Comparison of ENCODE assay signal across 8 cellular contexts in the genomic region with DNA sequence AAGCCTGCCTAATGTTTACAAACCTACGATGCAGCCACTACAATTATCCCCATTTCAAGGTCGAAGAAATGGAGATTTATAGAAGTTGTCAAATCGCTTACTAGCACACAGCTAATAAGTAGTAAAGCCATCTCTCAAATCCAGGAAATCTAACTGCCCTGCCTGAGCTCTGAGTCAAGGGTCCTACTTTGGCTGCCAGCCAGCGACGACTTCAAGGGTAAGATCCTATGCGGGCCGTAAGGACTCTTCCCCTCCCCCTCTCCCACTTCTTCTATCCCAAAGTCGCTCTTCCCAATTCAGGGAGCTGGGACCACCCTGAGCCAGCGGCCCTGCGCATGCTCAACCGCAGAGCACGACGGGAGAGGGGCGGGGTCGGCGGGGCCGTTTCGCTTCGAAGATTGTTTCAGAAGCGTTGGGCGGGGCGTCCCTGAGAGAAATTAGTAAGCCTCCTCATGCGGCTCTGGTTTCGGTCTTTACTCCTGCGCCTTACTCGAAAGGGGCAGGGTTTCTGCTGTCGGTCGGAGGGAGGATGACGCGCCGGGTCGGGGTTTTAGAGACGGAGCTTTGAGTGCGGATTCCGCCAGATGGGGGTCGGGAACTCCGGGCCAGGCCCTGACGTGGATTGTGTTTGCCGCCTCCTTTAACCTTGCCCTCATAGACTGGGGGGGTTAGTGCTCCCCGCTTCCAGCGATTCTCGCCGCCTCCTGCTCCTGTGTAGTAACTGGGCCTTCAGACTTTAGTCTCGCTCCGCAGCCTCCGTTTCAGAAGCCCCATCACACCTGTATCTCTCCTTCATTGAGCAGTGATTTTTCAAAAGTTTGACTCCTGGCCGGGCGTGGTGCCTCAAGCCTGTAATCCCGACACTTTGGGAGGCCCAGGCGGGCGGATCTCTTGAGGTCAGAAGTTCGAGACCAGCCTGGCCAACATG. TPM values are rescaled to one million over a fixed set of nuclear protein-coding genes. Genes with fewer than 3 reads are reported as not detected.
A peak's percentile ranks its signal among the peaks of the same experiment; 100 is the strongest.
DNase-seq lines count a peak whose midpoint lies in the region; ATAC-seq and TF ChIP-seq lines count a peak whose summit lies in the region.

ZMYM1 (plus strand) TSS at position 383 of the 928 bp plus-strand sequence. CDS start 14,603 bp downstream, outside the sequence.

- intact Hi-C loops in lower lobe of right lung (cut with DNase I): no loop called here

- peaks cover 20 to 27% (median 22%) of the 10 kb centered on the region in 10 experiments for H3K4me1 ChIP-seq in BLaER1 treated with 17β-estradiol and CSF1 and Interleukin-3, amounts not matched to agents 10 nM and 100 nM
- H3K4me1 ChIP-seq in ectodermal cell (ENCODE audit: control insufficient read depth, insufficient read depth, low read length): no peaks in the 10 kb centered on the region
- H3K4me1 ChIP-seq in lower lobe of right lung: peaks cover 16% of the 10 kb centered on the region

- no peaks in the 10 kb centered on the region for H3K27me3 Mint-ChIP-seq in activated CD4-positive, alpha-beta memory T cell treated with anti-CD3 and anti-CD28 coated beads, Interleukin-2, amount 10 ng/mL, durations not matched to agents 7 days and 5 days

- DNase-seq in NCI-H526 treated with DMSO at 0.1 percent for 48 hours (lab: John Stamatoyannopoulos, UW): peak; percentile 88
- DNase-seq in activated CD4-positive, alpha-beta memory T cell treated with anti-CD3 and anti-CD28 coated beads, Interleukin-2, amount 10 ng/mL, durations not matched to agents 7 days and 5 days: peak; percentile 87
- DNase-seq in lower lobe of right lung: peak; percentile 90
- peak; percentile 41 to 82 (median 54) for DNase-seq in stimulated activated CD4-positive, alpha-beta T cell treated with anti-CD3 and anti-CD28 coated beads, TNF-alpha, amount 100 ng/mL, for 1 hour (ENCODE audit: low read depth in 3 of 3, low spot score in 1 of 3)

- CTCF ChIA-PET in activated CD4-positive, alpha-beta memory T cell treated with anti-CD3 and anti-CD28 coated beads, Interleukin-2, amount 10 ng/mL, durations not matched to agents 7 days and 5 days (lab: Charles Lee): interaction anchor here (0.7 to 2.3 kb wide), 9 partner anchors 10 to 242 kb away, joined by 3 to 8 read pairs (median 3); partner anchors contain the start of gene TMEM35B

- no peaks in the 10 kb centered on the region; a peak in 1 of 22 replicates for H4K20me1 ChIP-seq in BLaER1 treated with 17β-estradiol and CSF1 and Interleukin-3, amounts not matched to agents 10 nM and 100 nM

- H3K4me1 Mint-ChIP-seq in activated CD4-positive, alpha-beta memory T cell treated with anti-CD3 and anti-CD28 coated beads, Interleukin-2, amount 10 ng/mL, durations not matched to agents 7 days and 5 days: peaks cover 41% of the 10 kb centered on the region

- peak within 1 kb of the TSS; percentile 99 for H3K4me3 Mint-ChIP-seq in activated CD4-positive, alpha-beta memory T cell treated with anti-CD3 and anti-CD28 coated beads, Interleukin-2, amount 10 ng/mL, durations not matched to agents 7 days and 5 days

- H3K9me3 ChIP-seq in BLaER1 treated with 17β-estradiol and CSF1 and Interleukin-3, amounts not matched to agents 10 nM and 100 nM (replicated peaks in 1 of 11): peaks cover 28 to 37% (median 31%) of the 10 kb centered on the region in 11 experiments
- H3K9me3 ChIP-seq in ectodermal cell (ENCODE audit: control insufficient read depth, low read length): no peaks in the 10 kb centered on the region
- no peaks in the 10 kb centered on the region for H3K9me3 ChIP-seq in lower lobe of right lung

- H3K27me3 ChIP-seq in BLaER1 treated with 17β-estradiol and CSF1 and Interleukin-3, amounts not matched to agents 10 nM and 100 nM: no peaks in the 10 kb centered on the region
- no peaks in the 10 kb centered on the region for H3K27me3 ChIP-seq in ectodermal cell (ENCODE audit: control insufficient read depth, insufficient read depth, low read length, poor library complexity, severe bottlenecking)
- H3K27me3 ChIP-seq in lower lobe of right lung (ENCODE audit: low read depth): no peaks in the 10 kb centered on the region

- no peak for TF ChIP-seq CTCF in lower lobe of right lung (IDR thresholded peaks at IDR 0.05)

- WGBS in ectodermal cell, 2 experiments: 4% methylated on average over 52 of the region's 52 CpGs

- peak within 1 kb of the TSS; percentile 69 to 92 (median 78) for H3K4me2 ChIP-seq in BLaER1 treated with 17β-estradiol and CSF1 and Interleukin-3, amounts not matched to agents 10 nM and 100 nM

- H3K27ac Mint-ChIP-seq in activated CD4-positive, alpha-beta memory T cell treated with anti-CD3 and anti-CD28 coated beads, Interleukin-2, amount 10 ng/mL, durations not matched to agents 7 days and 5 days: peak within 1 kb of the TSS; percentile 99

- H3K36me3 ChIP-seq in BLaER1 treated with 17β-estradiol and CSF1 and Interleukin-3, amounts not matched to agents 10 nM and 100 nM: peaks cover 0 to 10% (median 8%) of the 10 kb centered on the region in 11 experiments; a peak in 7 of 22 replicates
- H3K36me3 ChIP-seq in ectodermal cell (ENCODE audit: control insufficient read depth, insufficient read depth, low read length): no peaks in the 10 kb centered on the region
- H3K36me3 ChIP-seq in lower lobe of right lung: no peaks in the 10 kb centered on the region

- peak within 1 kb of the TSS; percentile 80 to 92 (median 90) for H3K9ac ChIP-seq in BLaER1 treated with 17β-estradiol and CSF1 and Interleukin-3, amounts not matched to agents 10 nM and 100 nM

- peak; percentile 88 for ATAC-seq in GM19324 (IDR thresholded peaks at IDR 0.05; ENCODE audit: low FRiP score, unreplicated experiment)
- peak; percentile 86 for ATAC-seq in HG03520 (IDR thresholded peaks at IDR 0.05; ENCODE audit: unreplicated experiment)
- ATAC-seq in lower lobe of right lung: peak; percentile 96 to 99

- peak within 1 kb of the TSS; percentile 65 to 91 (median 86) for H3K27ac ChIP-seq in BLaER1 treated with 17β-estradiol and CSF1 and Interleukin-3, amounts not matched to agents 10 nM and 100 nM
- H3K27ac ChIP-seq in ectodermal cell (ENCODE audit: insufficient read depth, low read depth, low read length, poor library complexity, severe bottlenecking) (peak within 1 kb of the TSS; percentile 87), lower lobe of right lung (peak within 1 kb of the TSS; percentile 86)

- H3K4me3 ChIP-seq in BLaER1 treated with 17β-estradiol and CSF1 and Interleukin-3, amounts not matched to agents 10 nM and 100 nM: peak within 1 kb of the TSS; percentile 67 to 86 (median 75)
- peak within 1 kb of the TSS; percentile 71 for H3K4me3 ChIP-seq in ectodermal cell (ENCODE audit: insufficient read depth, low read depth, low read length)
- peak within 1 kb of the TSS; percentile 68 for H3K4me3 ChIP-seq in lower lobe of right lung

- POLR2A ChIA-PET in activated CD4-positive, alpha-beta memory T cell treated with anti-CD3 and anti-CD28 coated beads, Interleukin-2, amount 10 ng/mL, durations not matched to agents 7 days and 5 days (lab: Charles Lee): interaction anchor here (0.8 to 3.3 kb wide), 22 partner anchors 9 to 690 kb away, joined by 3 to 34 read pairs (median 5); partner anchors contain the start of genes KIAA0319L, NCDN, SFPQ and SMIM12

- H3K9me3 Mint-ChIP-seq in activated CD4-positive, alpha-beta memory T cell treated with anti-CD3 and anti-CD28 coated beads, Interleukin-2, amount 10 ng/mL, durations not matched to agents 7 days and 5 days: peaks cover 13% of the 10 kb centered on the region

- H3K36me3 Mint-ChIP-seq in activated CD4-positive, alpha-beta memory T cell treated with anti-CD3 and anti-CD28 coated beads, Interleukin-2, amount 10 ng/mL, durations not matched to agents 7 days and 5 days (ENCODE audit: low read depth): peaks cover 19% of the 10 kb centered on the region

RNA-seq across cellular contexts. Expression of gene ZMYM1, which starts in this region (rescaled TPM):
- total RNA-seq in activated CD4-positive, alpha-beta memory T cell treated with anti-CD3 and anti-CD28 coated beads, Interleukin-2, amount 10 ng/mL, durations not matched to agents 7 days and 5 days: 10 to 100 TPM in 1 of 2 experiments, 1 to 10 TPM in 1; 9.7 to 11.7 TPM
- polyA plus RNA-seq in ectodermal cell (2013, experiment 1 of 4): 20.8 TPM
- 19.2 TPM for polyA plus RNA-seq in ectodermal cell (2013, experiment 2 of 4)
- polyA plus RNA-seq in ectodermal cell (2013, experiment 3 of 4): 14.8 TPM
- polyA plus RNA-seq in ectodermal cell (2013, experiment 4 of 4): 15.8 TPM
- 12.6 TPM for total RNA-seq in lower lobe of right lung

Comparison
In these comparisons a context has a peak if more than half of its experiments do, and no peak if none do; other contexts are left out.
1. Peak in every context shown above with its lines: DNase-seq, ATAC-seq, H3K4me3 ChIP-seq and H3K27ac ChIP-seq.